ENCODE assay signal across 11 cellular contexts in genomic region chr2:28626891-28627421, GRCh38.
A peak's percentile ranks its signal among the peaks of the same experiment; 100 is the strongest.
DNase-seq lines count a peak whose midpoint lies in the region; ATAC-seq and TF ChIP-seq lines count a peak whose summit lies in the region.
"Had no signal": no experiment of that assay in that cellular context is flagged by ENCODE, and none has a peak within 500 bp of the region (broad histone marks: within the 10 kb centered on the region; RNA-seq: fewer than 3 reads in every experiment).

No MANE protein-coding gene starts in this region.

- ATAC-seq in GM18520 (IDR thresholded peaks at IDR 0.05; ENCODE audit: unreplicated experiment) (no peak), HG03196 (IDR thresholded peaks at IDR 0.05; ENCODE audit: unreplicated experiment) (no peak), GM18502 (IDR thresholded peaks at IDR 0.05; ENCODE audit: poor library complexity, unreplicated experiment) (no peak)

- no TSS peak for BruUV-seq in A673 (replicated peaks; lab: Mats Ljungman, UMichigan)

- no peaks in the 10 kb centered on the region for H3K79me2 ChIP-seq in osteoblast (ENCODE audit: insufficient read depth, low read length)

- peak overlapping the region; percentile 49 for H2AFZ ChIP-seq in osteoblast (ENCODE audit: low read length)

- H4K20me1 ChIP-seq in osteoblast (ENCODE audit: insufficient read depth, low read length): no peaks in the 10 kb centered on the region

- POLR2A ChIA-PET in A673 (lab: Charles Lee; ENCODE audit: low non-redundant PET): no interaction called here

- H3K4me1 ChIP-seq in osteoblast (ENCODE audit: insufficient read depth, low read length) (peaks cover 23% of the 10 kb centered on the region), A673 (ENCODE audit: insufficient read depth, low read length, poor library complexity, severe bottlenecking) (peaks cover 10% of the 10 kb centered on the region)

- H3K4me3 ChIP-seq in fibroblast of the aortic adventitia (ENCODE audit: low read depth, low read length) (no peak overlapping the region), osteoblast (ENCODE audit: insufficient read depth, low read length) (no peak overlapping the region), A673 (ENCODE audit: low read depth, low read length, poor library complexity, severe bottlenecking) (no peak overlapping the region)

- DNase-seq in AG08395 (ENCODE audit: low spot score) (peak; percentile 43), NCI-H226 (peak; percentile 50), fibroblast of the aortic adventitia (ENCODE audit: low read depth) (peak; percentile 88), osteoblast (ENCODE audit: insufficient read length, low spot score, missing footprints) (no peak), A673 (ENCODE audit: low spot score) (no peak)
- DNase-seq: activated T-cell treated with anti-CD3 and anti-CD28 coated beads for 4 hours, COR-L47, NCI-H187 treated with DMSO at 0.1 percent for 48 hours had no signal

- H3K9me3 ChIP-seq in osteoblast (ENCODE audit: low read depth, low read length) (no peaks in the 10 kb centered on the region), A673 (ENCODE audit: low read depth, low read length, poor library complexity, severe bottlenecking) (no peaks in the 10 kb centered on the region)

- H3K27ac ChIP-seq in osteoblast (ENCODE audit: low read depth, low read length) (peak overlapping the region; percentile 32), A673 (ENCODE audit: low read depth, low read length, poor library complexity, severe bottlenecking) (no peak overlapping the region)

- H3K36me3 ChIP-seq in osteoblast (ENCODE audit: insufficient read depth, low read length) (no peaks in the 10 kb centered on the region), A673 (ENCODE audit: insufficient read depth, low read length, poor library complexity, severe bottlenecking) (no peaks in the 10 kb centered on the region)

- H3K4me2 ChIP-seq in osteoblast (ENCODE audit: insufficient read depth, low read length): peak overlapping the region; percentile 51

- H3K27me3 ChIP-seq in osteoblast (ENCODE audit: insufficient read depth, low read length) (no peaks in the 10 kb centered on the region), A673 (replicated peaks; ENCODE audit: insufficient read depth, low read depth, low read length, poor library complexity) (no peaks in the 10 kb centered on the region)

- intact Hi-C loops in A673 (cut with micrococcal nuclease; ENCODE audit: unreplicated experiment): no loop called here

- CTCF ChIA-PET in A673 (lab: Charles Lee): no interaction called here

- TF ChIP-seq CTCF in fibroblast of the aortic adventitia (IDR thresholded peaks at IDR 0.05; ENCODE audit: insufficient read depth, low read length) (no peak), osteoblast (IDR thresholded peaks at IDR 0.05; ENCODE audit: extremely low read depth, low read depth, low read length) (no peak), A673 (conservative IDR thresholded peaks at IDR 0.05; ENCODE audit: low read depth, low read length) (no peak)

Comparison
In these comparisons a context has a peak if more than half of its experiments do, and no peak if none do; other contexts are left out.
1. DNase-seq: peak in AG08395 (single experiment), NCI-H226 (single experiment) and fibroblast of the aortic adventitia (single experiment); none in osteoblast (single experiment) and A673 (single experiment).